8 cellular contexts compared by ENCODE assay signal in genomic region chr19:47445937-47446402, GRCh38. TPM values are rescaled to one million over a fixed set of nuclear protein-coding genes. Genes with fewer than 3 reads are reported as not detected.
DNase-seq lines count a peak whose midpoint lies in the region; ATAC-seq and TF ChIP-seq lines count a peak whose summit lies in the region.

No MANE protein-coding gene starts in this region.

- peaks cover 3% of the 10 kb centered on the region for H3K27me3 ChIP-seq in GM06990 (replicated peaks; ENCODE audit: control insufficient read depth, insufficient read depth, low read length)

- DNase-seq in GM06990 (ENCODE audit: extremely low read depth, insufficient read length) = peak; percentile 48
- peak; percentile 27 for DNase-seq in NCI-H510A treated with DMSO at 0.1 percent for 48 hours (lab: John Stamatoyannopoulos, UW)
- peak; percentile 30 for DNase-seq in activated T-cell treated with anti-CD3 and anti-CD28 coated beads for 24 hours (ENCODE audit: low read depth)
- DNase-seq in left cardiac atrium = peak; percentile 54
- DNase-seq in stimulated activated CD4-positive, alpha-beta T cell treated with anti-CD3 and anti-CD28 coated beads, Interleukin-4, amount 100 ng/mL, for 1 hour = peak; percentile 66
- no peak for DNase-seq in NCI-H2196 treated with DMSO at 0.1 percent for 48 hours (lab: John Stamatoyannopoulos, UW; ENCODE audit: unreplicated experiment)
- no peak for DNase-seq in GM03348 (ENCODE audit: low spot score)
- DNase-seq in SW 1271 (lab: John Stamatoyannopoulos, UW) = no peak

- H3K4me3 ChIP-seq in GM06990 (replicated peaks; ENCODE audit: low read depth, low read length) = no peak overlapping the region

- intact Hi-C loops in left cardiac atrium (cut with DNase I) = no loop called here

- TF ChIP-seq CTCF in GM06990 (IDR thresholded peaks at IDR 0.05; ENCODE audit: insufficient read depth, low read length, poor library complexity, severe bottlenecking) = no peak

- ATAC-seq in left cardiac atrium = peak; percentile 43 to 54

- H3K36me3 ChIP-seq in GM06990 (ENCODE audit: control insufficient read depth, insufficient read depth, low read length) = no peaks in the 10 kb centered on the region

RNA-seq across cellular contexts. Expression of gene SLC8A2, which starts 25.7 kb away (rescaled TPM):
- under 1 TPM in 1 of 2 donors, not detected in 1; 0.15 TPM for total RNA-seq in left cardiac atrium

RNA-seq across cellular contexts. Expression of gene MEIS3, which starts 26.6 kb away (rescaled TPM):
- 1 to 10 TPM; 5.6 to 7.0 TPM for total RNA-seq in left cardiac atrium

RNA-seq across cellular contexts. Expression of gene KPTN, which starts 38.0 kb away (rescaled TPM):
- total RNA-seq in left cardiac atrium = 10 to 100 TPM in 1 of 2 donors, 1 to 10 TPM in 1; 6.9 to 10.5 TPM

Comparison
In these comparisons a context has a peak if more than half of its experiments do, and no peak if none do; other contexts are left out.
1. DNase-seq: peak in GM06990 (single experiment), NCI-H510A treated with DMSO at 0.1 percent for 48 hours (single experiment), activated T-cell treated with anti-CD3 and anti-CD28 coated beads for 24 hours (single experiment), left cardiac atrium (single experiment) and stimulated activated CD4-positive, alpha-beta T cell treated with anti-CD3 and anti-CD28 coated beads, Interleukin-4, amount 100 ng/mL, for 1 hour (single experiment); none in NCI-H2196 treated with DMSO at 0.1 percent for 48 hours (single experiment), GM03348 (single experiment) and SW 1271 (0 of 2).